ENCODE assay signal across 8 cellular contexts in the genomic region with DNA sequence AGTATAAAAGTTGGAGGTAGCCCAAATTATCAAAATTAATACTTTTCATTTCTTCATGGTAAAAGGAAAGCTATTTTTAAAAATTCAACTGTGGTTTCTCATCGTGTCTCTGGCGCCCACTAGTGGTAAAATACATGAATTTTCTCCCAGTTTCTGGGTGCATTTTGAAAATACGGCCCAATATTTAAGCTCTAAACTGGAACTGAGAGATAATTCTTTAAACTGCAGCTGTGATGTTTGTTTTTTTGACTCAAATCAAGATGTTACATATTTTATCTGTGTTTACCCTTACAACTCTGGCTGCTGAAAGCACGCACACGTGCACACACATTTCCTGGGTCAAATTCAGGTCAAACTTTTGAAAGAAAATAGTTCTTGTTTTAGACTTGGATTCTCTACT.
DNase-seq lines count a peak whose midpoint lies in the region; ATAC-seq and TF ChIP-seq lines count a peak whose summit lies in the region.

No MANE protein-coding gene starts in this region.

- no peak overlapping the region for H3K27ac ChIP-seq in CD8-positive, alpha-beta T cell (ENCODE audit: low read depth, low read length)
- H3K27ac ChIP-seq in left lung = peak overlapping the region in 1 of 2 donors; percentile 1

- no peak overlapping the region for H3K4me3 Mint-ChIP-seq in CD8-positive, alpha-beta T cell
- H3K4me3 Mint-ChIP-seq in WTC11 = no peak overlapping the region

- no peaks in the 10 kb centered on the region for H3K27me3 ChIP-seq in CD8-positive, alpha-beta T cell (ENCODE audit: insufficient read depth, low read length)
- no peaks in the 10 kb centered on the region for H3K27me3 ChIP-seq in H7 (ENCODE audit: control insufficient read depth, insufficient read depth, low read length)
- H3K27me3 ChIP-seq in left lung = peaks cover 0 to 5% of the 10 kb centered on the region in 2 donors

- no peaks in the 10 kb centered on the region for H3K4me1 Mint-ChIP-seq in CD8-positive, alpha-beta T cell (ENCODE audit: low read depth)
- H3K4me1 Mint-ChIP-seq in WTC11 = peaks cover 18% of the 10 kb centered on the region

- intact Hi-C loops in CD8-positive, alpha-beta T cell (cut with DNase I, micrococcal nuclease) = loop anchor here (1.0 to 5.0 kb wide), 3 partner anchors 144 to 370 kb away; no protein-coding TSS in a partner anchor
- intact Hi-C loops in left lung (cut with DNase I) = loop anchor here in 1 of 2 donors (10.0 kb wide), 1 partner anchor 152 kb away; no protein-coding TSS in a partner anchor

- no peaks in the 10 kb centered on the region for H3K36me3 Mint-ChIP-seq in CD8-positive, alpha-beta T cell
- peaks cover 13% of the 10 kb centered on the region for H3K36me3 Mint-ChIP-seq in WTC11

- POLR2A ChIA-PET in CD8-positive, alpha-beta T cell (lab: Charles Lee) = interaction anchor here (0.9 to 1.0 kb wide), 2 partner anchors 14 to 144 kb away, joined by 3 read pairs; no protein-coding TSS in a partner anchor
- POLR2A ChIA-PET in WTC11 (lab: Charles Lee) = no interaction called here

- no peaks in the 10 kb centered on the region for H3K4me1 ChIP-seq in CD8-positive, alpha-beta T cell (ENCODE audit: insufficient read depth, low read length)
- H3K4me1 ChIP-seq in left lung = peaks cover 0 to 8% of the 10 kb centered on the region in 2 donors

- no peak for ATAC-seq in CD8-positive, alpha-beta T cell
- ATAC-seq in WTC11 (no peak), left lung (peak; percentile 49), HG03196 (IDR thresholded peaks at IDR 0.05; ENCODE audit: unreplicated experiment) (no peak)

- H3K9me3 ChIP-seq in CD8-positive, alpha-beta T cell (ENCODE audit: low read length) = no peaks in the 10 kb centered on the region
- H3K9me3 ChIP-seq in left lung = no peaks in the 10 kb centered on the region

- peaks cover 5% of the 10 kb centered on the region for H3K9me3 Mint-ChIP-seq in CD8-positive, alpha-beta T cell
- peaks cover 12% of the 10 kb centered on the region for H3K9me3 Mint-ChIP-seq in WTC11

- peak in 1 of 7 experiments; percentile 11 for DNase-seq in CD8-positive, alpha-beta T cell
- DNase-seq in H7 (peak; percentile 22), WTC11 (ENCODE audit: low spot score) (no peak), left lung (no peak), NCI-H2107 treated with DMSO at 0.1 percent for 48 hours (lab: John Stamatoyannopoulos, UW; ENCODE audit: unreplicated experiment) (no peak), NCI-H1105 treated with DMSO at 0.1 percent for 48 hours (lab: John Stamatoyannopoulos, UW) (no peak), A172 (ENCODE audit: low spot score) (no peak)

- TF ChIP-seq CTCF in CD8-positive, alpha-beta T cell (IDR thresholded peaks at IDR 0.05) = peak; percentile 72
- TF ChIP-seq CTCF in WTC11 (IDR thresholded peaks at IDR 0.05) = peak; percentile 27; the same call in 1 of the 2 replicates
- peak; percentile 57 to 80 for TF ChIP-seq CTCF in left lung (IDR thresholded peaks at IDR 0.05)

- CTCF ChIA-PET in CD8-positive, alpha-beta T cell (lab: Charles Lee) = interaction anchor here (0.6 to 3.5 kb wide), 24 partner anchors 8 to 372 kb away, joined by 3 to 58 read pairs (median 4); no protein-coding TSS in a partner anchor
- CTCF ChIA-PET in WTC11 (lab: Charles Lee) = interaction anchor here (0.6 to 3.8 kb wide), 25 partner anchors 8 to 556 kb away, joined by 3 to 58 read pairs (median 4); partner anchors contain the start of genes ACSL4 and KCNE5

- H3K36me3 ChIP-seq in CD8-positive, alpha-beta T cell (ENCODE audit: insufficient read depth, low read length) = no peaks in the 10 kb centered on the region
- no peaks in the 10 kb centered on the region for H3K36me3 ChIP-seq in H7 (replicated peaks; ENCODE audit: control insufficient read depth, insufficient read depth, low read length)
- no peaks in the 10 kb centered on the region for H3K36me3 ChIP-seq in left lung

- no peak overlapping the region for H3K27ac Mint-ChIP-seq in CD8-positive, alpha-beta T cell
- H3K27ac Mint-ChIP-seq in WTC11 = no peak overlapping the region

- H3K27me3 Mint-ChIP-seq in CD8-positive, alpha-beta T cell (ENCODE audit: low read depth) = no peaks in the 10 kb centered on the region
- no peaks in the 10 kb centered on the region for H3K27me3 Mint-ChIP-seq in WTC11 (ENCODE audit: low read depth)

- no peak overlapping the region for H3K4me3 ChIP-seq in CD8-positive, alpha-beta T cell (ENCODE audit: low read depth, low read length)
- H3K4me3 ChIP-seq in H7 (ENCODE audit: insufficient read depth, low read depth, low read length) (no peak overlapping the region), left lung (no peak overlapping the region)

TF ChIP-seq in WTC11, 78 proteins besides CTCF, POLR2A, EP300 and RAD21:
- TF ChIP-seq HMGA2 (CRISPR knock-in tag; IDR thresholded peaks at IDR 0.05) (no peak), CREB1 (CRISPR knock-in tag; IDR thresholded peaks at IDR 0.05) (no peak), MXD4 (CRISPR knock-in tag; IDR thresholded peaks at IDR 0.05; ENCODE audit: borderline replicate concordance) (no peak), NR1H2 (CRISPR knock-in tag; IDR thresholded peaks at IDR 0.05) (no peak), ZNF425 (CRISPR knock-in tag; conservative IDR thresholded peaks at IDR 0.05) (no peak), SOX15 (CRISPR knock-in tag; IDR thresholded peaks at IDR 0.05) (no peak), TEAD4 (CRISPR knock-in tag; IDR thresholded peaks at IDR 0.05) (no peak), NFE2L1 (CRISPR knock-in tag; IDR thresholded peaks at IDR 0.05) (no peak), ATF1 (CRISPR knock-in tag; IDR thresholded peaks at IDR 0.05) (no peak)
TF ChIP-seq in WTC11: peak in this region for 0.
